In genomic region chr10:74415440-74415839, GRCh38 we compare ENCODE assay signal across 32 cellular contexts.
"Had no signal": no experiment of that assay in that cellular context is flagged by ENCODE, and none has a peak within 500 bp of the region (broad histone marks: within the 10 kb centered on the region; RNA-seq: fewer than 3 reads in every experiment).

No MANE protein-coding gene starts in this region.

- H3K27me3 ChIP-seq: body of pancreas, Peyer's patch, SJSA1 had no signal

- H3K4me3 ChIP-seq: body of pancreas, Peyer's patch, SJSA1 had no signal

- H3K27ac ChIP-seq: body of pancreas, KMS-11, Peyer's patch, SJSA1, VCaP had no signal

- FAIRE-seq: astrocyte, bronchial epithelial cell had no signal

- H3K36me3 ChIP-seq: Peyer's patch had no signal

- ATAC-seq: activated CD8-positive, alpha-beta T cell treated with anti-CD3 and anti-CD28 coated beads for 36 hours; activated T-cell treated with anti-CD3 and anti-CD28 coated beads, Interleukin-2, amount 50 U/mL, for 72 hours; activated T-helper 17 cell treated with anti-CD3 and anti-CD28 coated beads, Interleukin-2, amount 50 U/mL, for 72 hours; body of pancreas; PC-3 had no signal

- H3K9me3 ChIP-seq: body of pancreas, Peyer's patch, SJSA1 had no signal

- DNase-seq: activated B cell treated with CpG ODN at 0.5 μM for 24 hours; activated CD4-positive, alpha-beta T cell treated with anti-CD3 and anti-CD28 coated beads for 48 hours; activated CD4-positive, CD25-positive, alpha-beta regulatory T cell treated with anti-CD3 and anti-CD28 coated beads, Interleukin-2, amount 50 U/mL, for 72 hours; activated CD8-positive, alpha-beta T cell treated with anti-CD3 and anti-CD28 coated beads for 36 hours; activated effector memory CD4-positive, alpha-beta T cell treated with anti-CD3 and anti-CD28 coated beads, Interleukin-2, amount 50 U/mL, for 16 hours; activated naive CD4-positive, alpha-beta T cell; activated naive CD8-positive, alpha-beta T cell treated with anti-CD3 and anti-CD28 coated beads, Interleukin-2, amount 10 ng/mL, durations not matched to agents 7 days and 5 days; activated T-cell treated with anti-CD3 and anti-CD28 coated beads, Interleukin-2, amount 50 U/mL, for 1 hour; activated T-cell treated with anti-CD3 and anti-CD28 coated beads, Interleukin-2, amount 50 U/mL, for 72 hours; body of pancreas; caudate nucleus; cerebellar nuclear complex; NCI-H1105; NCI-H1417 treated with DMSO at 0.1 percent for 48 hours; NCI-H187 treated with DMSO at 0.1 percent for 48 hours; NCI-H2081; NCI-H510A; NCI-H526; NCI-H748 treated with DMSO at 0.1 percent for 48 hours; NK-92 treated with Interleukin-12 subunit alpha and Interleukin-12 subunit beta, amount 100 ng/mL, for 24 hours; PC-3; Peyer's patch; RPMI8226; SHP77 treated with DMSO at 0.1 percent for 48 hours; SW 1271; T-helper 9 cell had no signal

- H3K4me1 ChIP-seq: Peyer's patch, SJSA1 had no signal
